In the genomic region with DNA sequence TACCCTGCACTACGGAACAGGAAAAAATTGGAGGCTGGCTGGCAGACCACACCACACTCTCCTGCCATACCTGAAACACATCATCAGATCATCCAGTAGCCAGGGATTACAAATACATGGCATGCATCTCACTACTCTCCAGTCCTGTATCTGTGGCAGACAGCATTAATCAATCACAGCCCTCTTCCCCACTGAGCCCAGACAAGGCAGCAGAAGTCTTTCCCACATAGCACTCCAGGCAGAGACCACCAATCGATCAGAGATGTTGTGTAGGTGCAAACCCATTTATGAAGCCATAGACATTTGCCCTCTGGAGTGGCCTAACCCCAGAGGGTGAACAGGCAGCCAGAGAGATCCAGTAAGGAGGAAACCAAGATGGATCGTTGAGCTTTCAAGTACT, we compare ENCODE assay signal across 26 cellular contexts.
"Had no signal": no experiment of that assay in that cellular context is flagged by ENCODE, and none has a peak within 500 bp of the region (broad histone marks: within the 10 kb centered on the region; RNA-seq: fewer than 3 reads in every experiment).

No MANE protein-coding gene starts in this region.

- H3K9me3 ChIP-seq: ovary, upper lobe of right lung, uterus had no signal

- ATAC-seq: naive thymus-derived CD8-positive, alpha-beta T cell; natural killer cell treated with Interleukin-12 subunit alpha and Interleukin-12 subunit beta and Interleukin-15 and Interleukin-18, amount 100 ng/mL, for 72 hours; psoas muscle; right cardiac atrium; right lobe of liver; stimulated activated effector memory CD8-positive, alpha-beta T cell treated with anti-CD3 and anti-CD28 coated beads, Interleukin-12 subunit alpha, Interleukin-12 subunit beta, amount 100 ng/mL, for 72 hours; stimulated activated naive B cell treated with anti-CD40 and anti-IgM and Interleukin-4, amounts not matched to agents 10 μg/mL and 1 μg/mL and 100 μg/mL, for 72 hours; upper lobe of right lung had no signal

- FAIRE-seq: small intestine had no signal

- H3K27me3 ChIP-seq: neural progenitor cell, ovary, right lobe of liver, sigmoid colon, stomach, tibial artery, transverse colon, upper lobe of right lung, uterus had no signal

- H3K79me2 ChIP-seq: parathyroid adenoma had no signal

- H3K4me2 ChIP-seq: neural progenitor cell had no signal

- H3K36me3 ChIP-seq: neural progenitor cell, ovary, right lobe of liver, sigmoid colon, stomach, thoracic aorta, tibial artery, transverse colon, upper lobe of right lung, uterus had no signal

- H3K9ac ChIP-seq: neural progenitor cell, parathyroid adenoma had no signal

- DNase-seq: naive thymus-derived CD8-positive, alpha-beta T cell; nephron progenitor cell; occipital lobe; ovary; posterior cingulate gyrus; psoas muscle; right cardiac atrium; right lobe of liver; sigmoid colon; small intestine; stimulated activated CD4-positive, alpha-beta T cell treated with anti-CD3 and anti-CD28 coated beads, Interleukin-15, amount 100 ng/mL, for 24 hours; stimulated activated CD4-positive, alpha-beta T cell treated with anti-CD3 and anti-CD28 coated beads, Interleukin-2, amount 100 ng/mL, for 24 hours; stimulated activated CD4-positive, alpha-beta T cell treated with anti-CD3 and anti-CD28 coated beads, Interleukin-2, amount 100 ng/mL, for 48 hours; stimulated activated CD4-positive, alpha-beta T cell treated with anti-CD3 and anti-CD28 coated beads, Interleukin-4, amount 100 ng/mL, for 24 hours; stimulated activated naive B cell treated with anti-CD40 and anti-IgM and Interleukin-4, amounts not matched to agents 10 μg/mL and 1 μg/mL and 100 μg/mL, for 72 hours; stimulated activated naive CD4-positive, alpha-beta T cell treated with Interleukin-2 at 50 U/mL for 16 hours; stomach; tibial artery; transverse colon; upper lobe of right lung had no signal

- H3K27ac ChIP-seq: neural progenitor cell, ovary, parathyroid adenoma, psoas muscle, right lobe of liver, sigmoid colon, stomach, thoracic aorta, tibial artery, transverse colon, upper lobe of right lung, uterus had no signal

- H3K4me3 ChIP-seq: neural progenitor cell, ovary, psoas muscle, right lobe of liver, sigmoid colon, stomach, thoracic aorta, tibial artery, transverse colon, upper lobe of right lung, uterus had no signal

- H3K4me1 ChIP-seq: parathyroid adenoma, psoas muscle, stomach, tibial artery, transverse colon, upper lobe of right lung, uterus had no signal

- H2AFZ ChIP-seq: neural progenitor cell, parathyroid adenoma had no signal
